14 cellular contexts compared by ENCODE assay signal in the genomic region with DNA sequence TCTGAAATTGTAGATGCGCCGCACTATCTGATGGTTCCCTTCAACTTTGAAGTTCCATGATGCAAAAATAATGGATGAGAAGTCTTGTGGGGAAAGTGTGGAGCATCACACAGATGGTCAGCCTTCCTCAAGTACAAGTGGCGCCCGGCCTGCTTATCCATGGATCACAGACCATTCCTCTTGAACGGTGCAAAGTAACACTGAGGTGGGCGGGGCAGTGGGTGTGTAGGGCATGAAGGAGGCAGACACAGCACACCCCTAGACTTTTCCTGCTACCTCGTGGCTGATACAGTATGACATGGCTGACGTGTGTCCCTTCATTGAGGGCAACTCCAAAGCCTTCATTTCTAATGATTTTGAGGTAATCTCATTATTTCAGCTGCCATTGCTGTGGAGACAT. TPM values are rescaled to one million over a fixed set of nuclear protein-coding genes. Genes with fewer than 3 reads are reported as not detected.
"Had no signal": no experiment of that assay in that cellular context is flagged by ENCODE, and none has a peak within 500 bp of the region (broad histone marks: within the 10 kb centered on the region; RNA-seq: fewer than 3 reads in every experiment).

No MANE protein-coding gene starts in this region.

- H3K27me3 ChIP-seq: esophagus squamous epithelium, pancreas, tibial artery had no signal

- H3K9me3 ChIP-seq: esophagus squamous epithelium, pancreas, tibial artery had no signal

- H3K27ac ChIP-seq: esophagus squamous epithelium, pancreas, tibial artery had no signal

- H3K4me3 ChIP-seq: esophagus squamous epithelium, pancreas, smooth muscle cell, tibial artery had no signal

- H3K4me2 ChIP-seq: smooth muscle cell had no signal

- ATAC-seq: natural killer cell; pancreas; right cardiac atrium; stimulated activated effector memory CD8-positive, alpha-beta T cell treated with anti-CD3 and anti-CD28 coated beads, Interleukin-12 subunit alpha, Interleukin-12 subunit beta, amount 100 ng/mL, for 72 hours; stimulated activated naive CD8-positive, alpha-beta T cell treated with anti-CD3 and anti-CD28 coated beads, Interleukin-15, Interleukin-2, amounts not matched to agents 100 U/mL and 50 U/mL, for 24 hours had no signal

- DNase-seq: dermis blood vessel endothelial cell; esophagus squamous epithelium; head of caudate nucleus; hippocampal formation; natural killer cell; occipital lobe; pancreas; stimulated activated CD4-positive, alpha-beta T cell treated with anti-CD3 and anti-CD28 coated beads, Interleukin-4, amount 100 ng/mL, for 1 hour; stimulated activated CD8-positive, alpha-beta memory T cell treated with anti-CD3 and anti-CD28 coated beads, Interleukin-4, amount 100 ng/mL, for 48 hours; stimulated activated naive CD8-positive, alpha-beta T cell treated with anti-CD3 and anti-CD28 coated beads, Interleukin-15, Interleukin-2, amounts not matched to agents 100 U/mL and 50 U/mL, for 24 hours; tibial artery had no signal

- FAIRE-seq: pancreas had no signal

- H3K4me1 ChIP-seq: pancreas had no signal

- H3K36me3 ChIP-seq: pancreas had no signal

RNA-seq across cellular contexts. Expression of a gene that starts 59.5 kb away (rescaled TPM):
- total RNA-seq: natural killer cell had no signal
